31 cellular contexts compared by ENCODE assay signal in genomic region chr20:58256842-58257241, GRCh38. TPM values are rescaled to one million over a fixed set of nuclear protein-coding genes. Genes with fewer than 3 reads are reported as not detected.
DNase-seq lines count a peak whose midpoint lies in the region; ATAC-seq, FAIRE-seq and TF ChIP-seq lines count a peak whose summit lies in the region.
"Had no signal": no experiment of that assay in that cellular context is flagged by ENCODE, and none has a peak within 500 bp of the region (broad histone marks: within the 10 kb centered on the region; RNA-seq: fewer than 3 reads in every experiment).

No MANE protein-coding gene starts in this region.

- no peaks in the 10 kb centered on the region for H3K4me1 ChIP-seq in CD4-positive, CD25-positive, alpha-beta regulatory T cell (ENCODE audit: control insufficient read depth, insufficient read depth, low read length, poor library complexity, severe bottlenecking)
- H3K4me1 ChIP-seq in endothelial cell of umbilical vein (ENCODE audit: control insufficient read depth, extremely low read depth, insufficient read depth, low read length), result peaks cover 21% of the 10 kb centered on the region
- no peaks in the 10 kb centered on the region for H3K4me1 ChIP-seq in naive thymus-derived CD4-positive, alpha-beta T cell (ENCODE audit: control insufficient read depth in 2 of 2, insufficient read depth in 2 of 2, low read length in 2 of 2)
- H3K4me1 ChIP-seq in heart left ventricle, result peaks cover 0 to 15% (median 0%) of the 10 kb centered on the region in 12 donors
- H3K4me1 ChIP-seq: body of pancreas had no signal

- BruUV-seq in endothelial cell of umbilical vein (replicated peaks; lab: Mats Ljungman, UMichigan), result no TSS peak

- peaks cover 32% of the 10 kb centered on the region for H3K4me1 Mint-ChIP-seq in activated CD4-positive, alpha-beta T cell treated with anti-CD3 and anti-CD28 coated beads for 36 hours
- peaks cover 19 to 29% (median 23%) of the 10 kb centered on the region in 4 donors for H3K4me1 Mint-ChIP-seq in CD4-positive, CD25-positive, alpha-beta regulatory T cell
- peaks cover 10% of the 10 kb centered on the region for H3K4me1 Mint-ChIP-seq in T-helper 17 cell
- H3K4me1 Mint-ChIP-seq in naive thymus-derived CD4-positive, alpha-beta T cell, result peaks cover 7 to 37% (median 19%) of the 10 kb centered on the region in 7 donors

- DNase-seq in activated CD4-positive, alpha-beta T cell treated with anti-CD3 and anti-CD28 coated beads for 36 hours, result peak; percentile 18
- DNase-seq in activated CD4-positive, alpha-beta T cell treated with anti-CD3 and anti-CD28 coated beads for 1 hour, result no peak
- no peak for DNase-seq in CD4-positive, CD25-positive, alpha-beta regulatory T cell
- no peak for DNase-seq in T-helper 17 cell
- DNase-seq in endothelial cell of umbilical vein (ENCODE audit: low read depth, low spot score), result peak; percentile 33
- DNase-seq in naive thymus-derived CD4-positive, alpha-beta T cell, result no peak
- DNase-seq in ACHN, result no peak
- DNase-seq in heart left ventricle, result no peak
- DNase-seq: 8988T; activated B cell treated with CpG ODN at 0.5 μM for 24 hours; activated CD4-positive, alpha-beta memory T cell treated with anti-CD3 and anti-CD28 coated beads, Interleukin-2, amount 10 ng/mL, durations not matched to agents 7 days and 5 days; body of pancreas; heart right ventricle; HFFc6; left colon; mesenchymal stem cell; naive B cell; NCI-H1048; NCI-H2029; NCI-H226; NCI-H748 treated with DMSO at 0.1 percent for 48 hours; ovary; RPMI8226 had no signal

- no peak overlapping the region for H3K4me2 ChIP-seq in endothelial cell of umbilical vein (ENCODE audit: insufficient read depth, low read length)

- H3K36me3 Mint-ChIP-seq in activated CD4-positive, alpha-beta T cell treated with anti-CD3 and anti-CD28 coated beads for 36 hours (ENCODE audit: low read depth), result peaks cover 16% of the 10 kb centered on the region
- peaks cover 17% of the 10 kb centered on the region for H3K36me3 Mint-ChIP-seq in CD4-positive, CD25-positive, alpha-beta regulatory T cell
- peaks cover 4% of the 10 kb centered on the region for H3K36me3 Mint-ChIP-seq in T-helper 17 cell (ENCODE audit: low read depth)
- H3K36me3 Mint-ChIP-seq in naive thymus-derived CD4-positive, alpha-beta T cell, result peaks cover 0 to 41% (median 23%) of the 10 kb centered on the region in 5 donors

- H3K27me3 Mint-ChIP-seq in activated CD4-positive, alpha-beta T cell treated with anti-CD3 and anti-CD28 coated beads for 36 hours, result no peaks in the 10 kb centered on the region
- no peaks in the 10 kb centered on the region for H3K27me3 Mint-ChIP-seq in CD4-positive, CD25-positive, alpha-beta regulatory T cell
- H3K27me3 Mint-ChIP-seq in T-helper 17 cell, result no peaks in the 10 kb centered on the region
- H3K27me3 Mint-ChIP-seq in naive thymus-derived CD4-positive, alpha-beta T cell, result no peaks in the 10 kb centered on the region
- H3K27me3 Mint-ChIP-seq: activated B cell treated with CpG ODN at 0.5 μM for 24 hours; activated CD4-positive, alpha-beta memory T cell treated with anti-CD3 and anti-CD28 coated beads, Interleukin-2, amount 10 ng/mL, durations not matched to agents 7 days and 5 days; naive B cell; stimulated activated memory B cell treated with anti-CD40 and anti-IgM and Interleukin-4, amounts not matched to agents 10 μg/mL and 1 μg/mL and 100 μg/mL, for 72 hours had no signal

- FAIRE-seq in endothelial cell of umbilical vein (lab: Jason Lieb, UNC), result peak; percentile 31
- FAIRE-seq: GM18507 had no signal

- WGBS in heart left ventricle, 4 donors, result 92 to 96% (median 95%) methylated on average over 4 of the region's 4 CpGs

- H3K9me3 Mint-ChIP-seq in activated CD4-positive, alpha-beta T cell treated with anti-CD3 and anti-CD28 coated beads for 36 hours (ENCODE audit: low read depth), result no peaks in the 10 kb centered on the region
- H3K9me3 Mint-ChIP-seq in CD4-positive, CD25-positive, alpha-beta regulatory T cell, result peaks cover 0 to 5% (median 0%) of the 10 kb centered on the region in 7 donors
- H3K9me3 Mint-ChIP-seq in naive thymus-derived CD4-positive, alpha-beta T cell, result peaks cover 0 to 9% (median 0%) of the 10 kb centered on the region in 11 donors
- H3K9me3 Mint-ChIP-seq: activated B cell treated with CpG ODN at 0.5 μM for 24 hours; activated CD4-positive, alpha-beta memory T cell treated with anti-CD3 and anti-CD28 coated beads, Interleukin-2, amount 10 ng/mL, durations not matched to agents 7 days and 5 days; HFFc6; stimulated activated memory B cell treated with anti-CD40 and anti-IgM and Interleukin-4, amounts not matched to agents 10 μg/mL and 1 μg/mL and 100 μg/mL, for 72 hours had no signal

- POLR2A ChIA-PET in activated CD4-positive, alpha-beta T cell treated with anti-CD3 and anti-CD28 coated beads for 36 hours (lab: Charles Lee), result no interaction called here
- POLR2A ChIA-PET in endothelial cell of umbilical vein (lab: Charles Lee), result no interaction called here
- POLR2A ChIA-PET in naive thymus-derived CD4-positive, alpha-beta T cell (lab: Charles Lee), result no interaction called here

- peaks cover 13% of the 10 kb centered on the region for H3K79me2 ChIP-seq in endothelial cell of umbilical vein (ENCODE audit: control insufficient read depth, insufficient read depth, low read length)

- dilution Hi-C loops in endothelial cell of umbilical vein (cut with MboI; ENCODE audit: extremely low pct_ligation_motif_present, low sequenced_read_pairs), result no loop called here

- TF ChIP-seq CTCF in endothelial cell of umbilical vein (IDR thresholded peaks at IDR 0.05; ENCODE audit: extremely low read depth in 1 of 2, insufficient read depth in 1 of 2, low read depth in 1 of 2, low read length in 2 of 2) (no peak), heart left ventricle (IDR thresholded peaks at IDR 0.05) (no peak)

- no peak overlapping the region for H3K27ac ChIP-seq in CD4-positive, CD25-positive, alpha-beta regulatory T cell (ENCODE audit: insufficient read depth, low read length, poor library complexity, severe bottlenecking)
- H3K27ac ChIP-seq in endothelial cell of umbilical vein (ENCODE audit: insufficient read depth, low read depth, low read length) (no peak overlapping the region), heart left ventricle (no peak overlapping the region)
- no peak overlapping the region for H3K27ac ChIP-seq in naive thymus-derived CD4-positive, alpha-beta T cell (ENCODE audit: low read depth, low read length)
- H3K27ac ChIP-seq: body of pancreas, heart right ventricle, ovary, SK-N-MC had no signal

- peaks cover 12% of the 10 kb centered on the region for H3K36me3 ChIP-seq in CD4-positive, CD25-positive, alpha-beta regulatory T cell (ENCODE audit: control insufficient read depth, insufficient read depth, low read length)
- no peaks in the 10 kb centered on the region for H3K36me3 ChIP-seq in endothelial cell of umbilical vein (ENCODE audit: control insufficient read depth in 2 of 2, extremely low read depth in 1 of 2, insufficient read depth in 2 of 2, low read length in 2 of 2)
- peaks cover 0 to 7% (median 0%) of the 10 kb centered on the region in 3 experiments for H3K36me3 ChIP-seq in naive thymus-derived CD4-positive, alpha-beta T cell (ENCODE audit: control insufficient read depth in 2 of 3, insufficient read depth in 3 of 3, low read length in 3 of 3)
- peaks cover 0 to 5% (median 0%) of the 10 kb centered on the region in 9 donors for H3K36me3 ChIP-seq in heart left ventricle
- H3K36me3 ChIP-seq: ovary had no signal

- H3K9me3 ChIP-seq in CD4-positive, CD25-positive, alpha-beta regulatory T cell (ENCODE audit: control insufficient read depth in 2 of 2, low read length in 2 of 2), result no peaks in the 10 kb centered on the region
- H3K9me3 ChIP-seq in T-helper 17 cell (ENCODE audit: control insufficient read depth, low read length, poor library complexity, severe bottlenecking) (no peaks in the 10 kb centered on the region), endothelial cell of umbilical vein (replicated peaks; ENCODE audit: control insufficient read depth, insufficient read depth, low read length) (no peaks in the 10 kb centered on the region), heart left ventricle (peaks cover 0 to 3% (median 0%) of the 10 kb centered on the region in 12 donors)
- H3K9me3 ChIP-seq in naive thymus-derived CD4-positive, alpha-beta T cell (ENCODE audit: control insufficient read depth in 2 of 3, low read length in 3 of 3), result no peaks in the 10 kb centered on the region
- H3K9me3 ChIP-seq: body of pancreas, heart right ventricle, ovary had no signal

- H2AFZ ChIP-seq in endothelial cell of umbilical vein (ENCODE audit: low read depth, low read length), result no peak overlapping the region

- H4K20me1 ChIP-seq in endothelial cell of umbilical vein (replicated peaks; ENCODE audit: control insufficient read depth, extremely low read depth, insufficient read depth, low read length), result no peaks in the 10 kb centered on the region

- H3K27me3 ChIP-seq in CD4-positive, CD25-positive, alpha-beta regulatory T cell (ENCODE audit: control insufficient read depth, insufficient read depth, low read length), result no peaks in the 10 kb centered on the region
- no peaks in the 10 kb centered on the region for H3K27me3 ChIP-seq in endothelial cell of umbilical vein (ENCODE audit: control insufficient read depth in 2 of 2, insufficient read depth in 2 of 2, low read length in 2 of 2)
- H3K27me3 ChIP-seq in naive thymus-derived CD4-positive, alpha-beta T cell (ENCODE audit: control insufficient read depth in 2 of 2, insufficient read depth in 2 of 2, low read length in 2 of 2), result no peaks in the 10 kb centered on the region
- H3K27me3 ChIP-seq in heart left ventricle, result no peaks in the 10 kb centered on the region
- H3K27me3 ChIP-seq: body of pancreas, heart right ventricle, ovary had no signal

- peak overlapping the region; percentile 76 for H3K27ac Mint-ChIP-seq in activated CD4-positive, alpha-beta T cell treated with anti-CD3 and anti-CD28 coated beads for 36 hours
- peak overlapping the region in 2 of 3 donors; percentile 44 to 48 for H3K27ac Mint-ChIP-seq in CD4-positive, CD25-positive, alpha-beta regulatory T cell
- peak overlapping the region; percentile 68 for H3K27ac Mint-ChIP-seq in T-helper 17 cell
- peak overlapping the region in 4 of 9 donors; percentile 19 to 82 (median 26) for H3K27ac Mint-ChIP-seq in naive thymus-derived CD4-positive, alpha-beta T cell
- H3K27ac Mint-ChIP-seq: activated B cell treated with CpG ODN at 0.5 μM for 24 hours; activated CD4-positive, alpha-beta memory T cell treated with anti-CD3 and anti-CD28 coated beads, Interleukin-2, amount 10 ng/mL, durations not matched to agents 7 days and 5 days; HFFc6; naive B cell; stimulated activated memory B cell treated with anti-CD40 and anti-IgM and Interleukin-4, amounts not matched to agents 10 μg/mL and 1 μg/mL and 100 μg/mL, for 72 hours; T-helper 1 cell treated with Interleukin-12 subunit alpha and Interleukin-12 subunit beta and Interleukin-4 antibody, amounts not matched to agents 30 μg/mL and 1 μg/mL, for 36 hours had no signal

- TF ChIP-seq POLR2A in endothelial cell of umbilical vein (IDR thresholded peaks at IDR 0.05; ENCODE audit: low read depth, low read length) (no peak), heart left ventricle (IDR thresholded peaks at IDR 0.05) (no peak)

- no peak overlapping the region for H3K4me3 ChIP-seq in CD4-positive, CD25-positive, alpha-beta regulatory T cell (ENCODE audit: low read depth, low read length)
- H3K4me3 ChIP-seq in endothelial cell of umbilical vein (replicated peaks in 1 of 3; ENCODE audit: insufficient read depth in 1 of 3, low read depth in 1 of 3, low read length in 3 of 3) (no peak overlapping the region), heart left ventricle (no peak overlapping the region)
- H3K4me3 ChIP-seq in naive thymus-derived CD4-positive, alpha-beta T cell (ENCODE audit: low read length), result no peak overlapping the region
- H3K4me3 ChIP-seq: body of pancreas, heart right ventricle, ovary, SK-N-MC had no signal

- intact Hi-C loops in activated CD4-positive, alpha-beta T cell treated with anti-CD3 and anti-CD28 coated beads for 36 hours (cut with DNase I, micrococcal nuclease), result no loop called here
- intact Hi-C loops in endothelial cell of umbilical vein (cut with micrococcal nuclease), result loop anchor here (5.0 kb wide), 1 partner anchor 40 kb away; no protein-coding TSS in a partner anchor
- intact Hi-C loops in naive thymus-derived CD4-positive, alpha-beta T cell (cut with micrococcal nuclease), result no loop called here
- intact Hi-C loops in heart left ventricle (cut with DNase I), result no loop called here

- in situ Hi-C loops in ACHN (cut with HindIII; ENCODE audit: low pct_ligation_motif_present, low pct_unique_long_range_greater_than_20kb, low sequenced_read_pairs), result no loop called here

- peak; percentile 31 for ATAC-seq in activated CD4-positive, alpha-beta T cell treated with anti-CD3 and anti-CD28 coated beads for 36 hours
- ATAC-seq in CD4-positive, CD25-positive, alpha-beta regulatory T cell (ENCODE audit: low read depth in 2 of 2), result no peak
- ATAC-seq in T-helper 17 cell, result no peak
- no peak for ATAC-seq in naive thymus-derived CD4-positive, alpha-beta T cell
- ATAC-seq in heart left ventricle, result no peak
- ATAC-seq: body of pancreas; heart right ventricle; left colon; stimulated activated memory B cell treated with anti-CD40 and anti-IgM and Interleukin-4, amounts not matched to agents 10 μg/mL and 1 μg/mL and 100 μg/mL, for 72 hours had no signal

- H3K4me3 Mint-ChIP-seq in activated CD4-positive, alpha-beta T cell treated with anti-CD3 and anti-CD28 coated beads for 36 hours, result no peak overlapping the region
- H3K4me3 Mint-ChIP-seq in CD4-positive, CD25-positive, alpha-beta regulatory T cell, result no peak overlapping the region
- no peak overlapping the region for H3K4me3 Mint-ChIP-seq in T-helper 17 cell
- H3K4me3 Mint-ChIP-seq in naive thymus-derived CD4-positive, alpha-beta T cell, result no peak overlapping the region
- H3K4me3 Mint-ChIP-seq: activated B cell treated with CpG ODN at 0.5 μM for 24 hours; activated CD4-positive, alpha-beta memory T cell treated with anti-CD3 and anti-CD28 coated beads, Interleukin-2, amount 10 ng/mL, durations not matched to agents 7 days and 5 days; HFFc6; naive B cell; stimulated activated memory B cell treated with anti-CD40 and anti-IgM and Interleukin-4, amounts not matched to agents 10 μg/mL and 1 μg/mL and 100 μg/mL, for 72 hours; T-helper 1 cell treated with Interleukin-12 subunit alpha and Interleukin-12 subunit beta and Interleukin-4 antibody, amounts not matched to agents 30 μg/mL and 1 μg/mL, for 36 hours had no signal

- H3K9me1 ChIP-seq in endothelial cell of umbilical vein (replicated peaks; ENCODE audit: control insufficient read depth, extremely low read depth, insufficient read depth, low read length), result no peaks in the 10 kb centered on the region

- CTCF ChIA-PET in activated CD4-positive, alpha-beta T cell treated with anti-CD3 and anti-CD28 coated beads for 36 hours (lab: Charles Lee), result no interaction called here
- CTCF ChIA-PET in endothelial cell of umbilical vein (lab: Charles Lee), result interaction anchor here (1.0 kb wide), 2 partner anchors 33 to 191 kb away, joined by 3 read pairs; no protein-coding TSS in a partner anchor
- CTCF ChIA-PET in naive thymus-derived CD4-positive, alpha-beta T cell (lab: Charles Lee), result no interaction called here

- no peak overlapping the region for H3K9ac ChIP-seq in endothelial cell of umbilical vein (replicated peaks; ENCODE audit: extremely low read depth, insufficient read depth, low read length)

RNA-seq across cellular contexts. Expression of gene ANKRD60, which starts 28.4 kb away (rescaled TPM):
- total RNA-seq in activated CD4-positive, alpha-beta T cell treated with anti-CD3 and anti-CD28 coated beads for 36 hours, result not detected
- total RNA-seq in CD4-positive, CD25-positive, alpha-beta regulatory T cell, result not detected
- not detected for polyA plus RNA-seq in CD4-positive, CD25-positive, alpha-beta regulatory T cell
- total RNA-seq in T-helper 17 cell (not detected), endothelial cell of umbilical vein (not detected in 2 replicates), heart left ventricle (not detected)
- polyA plus RNA-seq in endothelial cell of umbilical vein (not detected in 2 replicates), heart left ventricle (not detected)
- not detected in 2 replicates for polyA plus RNA-seq in endothelial cell of umbilical vein (2011; cell fraction: cytosol; rRNA removed)
- not detected in 2 replicates for polyA plus RNA-seq in endothelial cell of umbilical vein (2011; cell fraction: nucleus; rRNA removed)
- not detected in 2 replicates for polyA plus RNA-seq in endothelial cell of umbilical vein (2012)
- polyA minus RNA-seq in endothelial cell of umbilical vein, result not detected in 2 replicates
- not detected for polyA minus RNA-seq in endothelial cell of umbilical vein (2011; cell fraction: cytosol; rRNA and poly(A)+ RNA removed)
- not detected in 2 replicates for polyA minus RNA-seq in endothelial cell of umbilical vein (2011; cell fraction: nucleus; rRNA and poly(A)+ RNA removed)
- not detected for total RNA-seq in naive thymus-derived CD4-positive, alpha-beta T cell
- not detected for polyA plus RNA-seq in naive thymus-derived CD4-positive, alpha-beta T cell
- total RNA-seq: activated B cell treated with CpG ODN at 0.5 μM for 24 hours; activated CD4-positive, alpha-beta memory T cell treated with anti-CD3 and anti-CD28 coated beads, Interleukin-2, amount 10 ng/mL, durations not matched to agents 7 days and 5 days; body of pancreas; cerebellum; epithelial cell of proximal tubule; fibroblast of villous mesenchyme; heart right ventricle; HFFc6; left colon; ovary; ureter had no signal
- polyA plus RNA-seq: heart right ventricle, ovary had no signal

RNA-seq across cellular contexts. Expression of gene RAB22A, which starts 52.7 kb away (rescaled TPM):
- 1 to 10 TPM; 9.3 TPM for total RNA-seq in activated CD4-positive, alpha-beta T cell treated with anti-CD3 and anti-CD28 coated beads for 36 hours
- 21.9 TPM for total RNA-seq in CD4-positive, CD25-positive, alpha-beta regulatory T cell
- 10 to 100 TPM; 11.3 to 13.2 (median 12.5) TPM for polyA plus RNA-seq in CD4-positive, CD25-positive, alpha-beta regulatory T cell
- total RNA-seq in T-helper 17 cell (10 to 100 TPM; 21.7 to 22.4 TPM), endothelial cell of umbilical vein (15.7 and 16.3 TPM in 2 replicates), heart left ventricle (1 to 10 TPM; 5.4 to 9.7 (median 7.6) TPM)
- polyA plus RNA-seq in endothelial cell of umbilical vein (8.6 TPM in 2 replicates), heart left ventricle (1 to 10 TPM; 3.0 to 6.4 TPM)
- 6.5 and 6.8 TPM in 2 replicates for polyA plus RNA-seq in endothelial cell of umbilical vein (2011; cell fraction: cytosol; rRNA removed)
- 17.6 and 17.9 TPM in 2 replicates for polyA plus RNA-seq in endothelial cell of umbilical vein (2011; cell fraction: nucleus; rRNA removed)
- polyA plus RNA-seq in endothelial cell of umbilical vein (2012), result 9.8 and 11.1 TPM in 2 replicates
- 29.3 and 37.9 TPM in 2 replicates for polyA minus RNA-seq in endothelial cell of umbilical vein
- polyA minus RNA-seq in endothelial cell of umbilical vein (2011; cell fraction: cytosol; rRNA and poly(A)+ RNA removed), result 7.6 TPM
- polyA minus RNA-seq in endothelial cell of umbilical vein (2011; cell fraction: nucleus; rRNA and poly(A)+ RNA removed), result 29.8 and 31.7 TPM in 2 replicates
- total RNA-seq in naive thymus-derived CD4-positive, alpha-beta T cell, result 10 to 100 TPM; 17.3 to 24.7 (median 17.8) TPM
- 10 to 100 TPM; 10.4 to 12.2 TPM for polyA plus RNA-seq in naive thymus-derived CD4-positive, alpha-beta T cell

Comparison
In these comparisons a context has a peak if more than half of its experiments do, and no peak if none do; other contexts are left out.
1. DNase-seq: peak in activated CD4-positive, alpha-beta T cell treated with anti-CD3 and anti-CD28 coated beads for 36 hours (single experiment) and endothelial cell of umbilical vein (single experiment); none in activated CD4-positive, alpha-beta T cell treated with anti-CD3 and anti-CD28 coated beads for 1 hour (single experiment), CD4-positive, CD25-positive, alpha-beta regulatory T cell (0 of 3), T-helper 17 cell (0 of 3), naive thymus-derived CD4-positive, alpha-beta T cell (0 of 9), ACHN (single experiment) and heart left ventricle (0 of 5).